Comparison of ENCODE assay signal across 22 cellular contexts in genomic region chr5:29930316-29930715, GRCh38.
"Had no signal": no experiment of that assay in that cellular context is flagged by ENCODE, and none has a peak within 500 bp of the region (broad histone marks: within the 10 kb centered on the region; RNA-seq: fewer than 3 reads in every experiment).

No MANE protein-coding gene starts in this region.

- H3K27ac Mint-ChIP-seq: activated B cell treated with CpG ODN at 0.5 μM for 24 hours; activated CD4-positive, alpha-beta memory T cell treated with anti-CD3 and anti-CD28 coated beads for 36 hours; activated CD4-positive, alpha-beta T cell treated with anti-CD3 and anti-CD28 coated beads for 36 hours; activated naive CD8-positive, alpha-beta T cell treated with anti-CD3 and anti-CD28 coated beads for 36 hours; natural killer cell treated with Interleukin-12 subunit alpha and Interleukin-12 subunit beta and Interleukin-15 and Interleukin-18, amount 100 ng/mL, for 72 hours; stimulated activated effector memory CD8-positive, alpha-beta T cell treated with anti-CD3 and anti-CD28 coated beads, Interleukin-12 subunit alpha, Interleukin-12 subunit beta, amount 100 ng/mL, for 72 hours; stimulated activated naive CD8-positive, alpha-beta T cell treated with anti-CD3 and anti-CD28 coated beads, Interleukin-15, amount 100 ng/mL, for 72 hours had no signal

- H3K27ac ChIP-seq: foreskin keratinocyte, pancreas, psoas muscle, right atrium auricular region, tibial nerve had no signal

- H3K36me3 ChIP-seq: pancreas, right atrium auricular region, tibial nerve had no signal

- H3K4me3 ChIP-seq: pancreas, psoas muscle, right atrium auricular region, tibial nerve had no signal

- H3K9me3 Mint-ChIP-seq: stimulated activated naive CD8-positive, alpha-beta T cell treated with anti-CD3 and anti-CD28 coated beads, Interleukin-15, amount 100 ng/mL, for 72 hours had no signal

- H3K4me3 Mint-ChIP-seq: activated B cell treated with CpG ODN at 0.5 μM for 24 hours; activated CD4-positive, alpha-beta memory T cell treated with anti-CD3 and anti-CD28 coated beads for 36 hours; activated CD4-positive, alpha-beta T cell treated with anti-CD3 and anti-CD28 coated beads for 36 hours; activated naive CD8-positive, alpha-beta T cell treated with anti-CD3 and anti-CD28 coated beads for 36 hours; natural killer cell treated with Interleukin-12 subunit alpha and Interleukin-12 subunit beta and Interleukin-15 and Interleukin-18, amount 100 ng/mL, for 72 hours; stimulated activated effector memory CD8-positive, alpha-beta T cell treated with anti-CD3 and anti-CD28 coated beads, Interleukin-12 subunit alpha, Interleukin-12 subunit beta, amount 100 ng/mL, for 72 hours; stimulated activated naive CD8-positive, alpha-beta T cell treated with anti-CD3 and anti-CD28 coated beads, Interleukin-15, amount 100 ng/mL, for 72 hours had no signal

- H3K4me1 ChIP-seq: foreskin keratinocyte, pancreas, psoas muscle, right atrium auricular region, tibial nerve had no signal

- H3K4me1 Mint-ChIP-seq: activated B cell treated with CpG ODN at 0.5 μM for 24 hours; activated CD4-positive, alpha-beta T cell treated with anti-CD3 and anti-CD28 coated beads for 36 hours; activated naive CD8-positive, alpha-beta T cell treated with anti-CD3 and anti-CD28 coated beads for 36 hours; stimulated activated effector memory CD8-positive, alpha-beta T cell treated with anti-CD3 and anti-CD28 coated beads, Interleukin-12 subunit alpha, Interleukin-12 subunit beta, amount 100 ng/mL, for 72 hours; stimulated activated naive CD8-positive, alpha-beta T cell treated with anti-CD3 and anti-CD28 coated beads, Interleukin-15, amount 100 ng/mL, for 72 hours had no signal

- ATAC-seq: activated CD4-positive, alpha-beta T cell treated with anti-CD3 and anti-CD28 coated beads for 36 hours; foreskin keratinocyte; left ventricle myocardium superior; natural killer cell treated with Interleukin-12 subunit alpha and Interleukin-12 subunit beta and Interleukin-15 and Interleukin-18, amount 100 ng/mL, for 72 hours; pancreas; psoas muscle; stimulated activated effector memory CD8-positive, alpha-beta T cell treated with anti-CD3 and anti-CD28 coated beads, Interleukin-12 subunit alpha, Interleukin-12 subunit beta, amount 100 ng/mL, for 72 hours; stimulated activated naive CD8-positive, alpha-beta T cell treated with anti-CD3 and anti-CD28 coated beads, Interleukin-15, amount 100 ng/mL, for 72 hours had no signal

- H3K9me3 ChIP-seq: pancreas, psoas muscle, right atrium auricular region, tibial nerve had no signal

- H3K27me3 Mint-ChIP-seq: activated B cell treated with CpG ODN at 0.5 μM for 24 hours; activated CD4-positive, alpha-beta memory T cell treated with anti-CD3 and anti-CD28 coated beads for 36 hours; activated CD4-positive, alpha-beta T cell treated with anti-CD3 and anti-CD28 coated beads for 36 hours; activated naive CD8-positive, alpha-beta T cell treated with anti-CD3 and anti-CD28 coated beads for 36 hours; natural killer cell treated with Interleukin-12 subunit alpha and Interleukin-12 subunit beta and Interleukin-15 and Interleukin-18, amount 100 ng/mL, for 72 hours; stimulated activated naive CD8-positive, alpha-beta T cell treated with anti-CD3 and anti-CD28 coated beads, Interleukin-15, amount 100 ng/mL, for 72 hours had no signal

- H3K27me3 ChIP-seq: foreskin keratinocyte, pancreas, right atrium auricular region, tibial nerve had no signal

- FAIRE-seq: astrocyte, colon, islet of Langerhans, pancreas had no signal

- H3K36me3 Mint-ChIP-seq: activated CD4-positive, alpha-beta memory T cell treated with anti-CD3 and anti-CD28 coated beads for 36 hours; activated naive CD8-positive, alpha-beta T cell treated with anti-CD3 and anti-CD28 coated beads for 36 hours; natural killer cell treated with Interleukin-12 subunit alpha and Interleukin-12 subunit beta and Interleukin-15 and Interleukin-18, amount 100 ng/mL, for 72 hours; stimulated activated effector memory CD8-positive, alpha-beta T cell treated with anti-CD3 and anti-CD28 coated beads, Interleukin-12 subunit alpha, Interleukin-12 subunit beta, amount 100 ng/mL, for 72 hours had no signal

- DNase-seq: activated B cell treated with CpG ODN at 0.5 μM for 24 hours; activated CD4-positive, alpha-beta memory T cell treated with anti-CD3 and anti-CD28 coated beads for 36 hours; activated CD4-positive, alpha-beta T cell treated with anti-CD3 and anti-CD28 coated beads for 36 hours; activated naive CD4-positive, alpha-beta T cell treated with Interleukin-2 at 50 U/mL for 16 hours; activated naive CD8-positive, alpha-beta T cell treated with anti-CD3 and anti-CD28 coated beads for 36 hours; activated T-cell treated with anti-CD3 and anti-CD28 coated beads, Interleukin-2, amount 50 U/mL, for 48 hours; central memory CD4-positive, alpha-beta T cell; effector memory CD4-positive, alpha-beta T cell; foreskin keratinocyte; hippocampal formation; left ventricle myocardium superior; pancreas; psoas muscle; stimulated activated naive CD8-positive, alpha-beta T cell treated with anti-CD3 and anti-CD28 coated beads, Interleukin-15, amount 100 ng/mL, for 72 hours; T1000 had no signal
